17 cellular contexts compared by ENCODE assay signal in genomic region chr12:93662961-93663728, GRCh38. TPM values are rescaled to one million over a fixed set of nuclear protein-coding genes. Genes with fewer than 3 reads are reported as not detected.
DNase-seq lines count a peak whose midpoint lies in the region; ATAC-seq and TF ChIP-seq lines count a peak whose summit lies in the region.
"Had no signal": no experiment of that assay in that cellular context is flagged by ENCODE, and none has a peak within 500 bp of the region (broad histone marks: within the 10 kb centered on the region; RNA-seq: fewer than 3 reads in every experiment).

No MANE protein-coding gene starts in this region.

- no peak overlapping the region for H3K27ac ChIP-seq in SK-N-SH (ENCODE audit: low read depth in 2 of 2, low read length in 1 of 2)
- peak overlapping the region in 1 of 5 donors; percentile 16 for H3K27ac ChIP-seq in adrenal gland
- peak overlapping the region; percentile 56 for H3K27ac ChIP-seq in hepatocyte
- H3K27ac ChIP-seq: VCaP had no signal

- DNase-seq in SK-N-SH (no peak), adrenal gland (peak; percentile 41 to 82 (median 66)), hepatocyte (ENCODE audit: low spot score) (peak; percentile 60), posterior vena cava (ENCODE audit: low spot score) (no peak), NK-92 (lab: John Stamatoyannopoulos, UW; ENCODE audit: unreplicated experiment) (no peak), NCI-H524 (lab: John Stamatoyannopoulos, UW) (no peak)
- DNase-seq in activated CD4-positive, alpha-beta T cell treated with anti-CD3 and anti-CD28 coated beads, Interleukin-2, amount 10 ng/mL, durations not matched to agents 7 days and 5 days, result no peak
- DNase-seq: activated effector memory CD4-positive, alpha-beta T cell treated with Interleukin-2 at 50 U/mL for 16 hours; CD4-positive, alpha-beta T cell; cortex of kidney; mucosa of descending colon; NCI-H446; occipital lobe; trophoblast cell had no signal

- TF ChIP-seq EP300 in SK-N-SH (IDR thresholded peaks at IDR 0.05; ENCODE audit: borderline replicate concordance in 1 of 2, low read depth in 1 of 2, low read length in 1 of 2), result no peak

- H3F3A ChIP-seq in SK-N-SH (replicated peaks; ENCODE audit: insufficient read depth), result no peaks in the 10 kb centered on the region

- H3K27me3 ChIP-seq in SK-N-SH (ENCODE audit: insufficient read depth) (no peaks in the 10 kb centered on the region), adrenal gland (no peaks in the 10 kb centered on the region), hepatocyte (no peaks in the 10 kb centered on the region)

- POLR2A ChIA-PET in SK-N-SH (lab: Yijun Ruan, JAX), result no interaction called here
- POLR2A ChIA-PET in activated CD4-positive, alpha-beta T cell treated with anti-CD3 and anti-CD28 coated beads, Interleukin-2, amount 10 ng/mL, durations not matched to agents 7 days and 5 days (lab: Charles Lee), result no interaction called here

- no peak overlapping the region for H3K9ac ChIP-seq in SK-N-SH

- H3K79me2 ChIP-seq in SK-N-SH (ENCODE audit: insufficient read depth) (no peaks in the 10 kb centered on the region), hepatocyte (no peaks in the 10 kb centered on the region)

- CTCF ChIA-PET in SK-N-SH (lab: Yijun Ruan, JAX), result interaction anchor here (1.5 kb wide), 1 partner anchor 94 kb away, joined by 3 read pairs; no protein-coding TSS in a partner anchor
- CTCF ChIA-PET in activated CD4-positive, alpha-beta T cell treated with anti-CD3 and anti-CD28 coated beads, Interleukin-2, amount 10 ng/mL, durations not matched to agents 7 days and 5 days (lab: Charles Lee), result no interaction called here

- no peak overlapping the region for H2AFZ ChIP-seq in SK-N-SH (ENCODE audit: low read depth)
- no peak overlapping the region for H2AFZ ChIP-seq in hepatocyte

- no peaks in the 10 kb centered on the region for H4K20me1 ChIP-seq in SK-N-SH (ENCODE audit: insufficient read depth)
- no peaks in the 10 kb centered on the region for H4K20me1 ChIP-seq in hepatocyte (ENCODE audit: insufficient read depth, poor library complexity, severe bottlenecking)

- no peak for TF ChIP-seq POLR2A in adrenal gland (IDR thresholded peaks at IDR 0.05)

- H3K36me3 ChIP-seq in SK-N-SH (replicated peaks in 1 of 2; ENCODE audit: control insufficient read depth in 1 of 2, insufficient read depth in 2 of 2, low read length in 1 of 2), result no peaks in the 10 kb centered on the region
- H3K36me3 ChIP-seq in adrenal gland (replicated peaks in 1 of 2), result no peaks in the 10 kb centered on the region
- H3K36me3 ChIP-seq in hepatocyte (replicated peaks; ENCODE audit: insufficient read depth, low read depth), result no peaks in the 10 kb centered on the region

- H3K4me2 ChIP-seq in SK-N-SH (no peak overlapping the region), hepatocyte (no peak overlapping the region)

- no peak overlapping the region for H3K4me3 Mint-ChIP-seq in activated CD4-positive, alpha-beta T cell treated with anti-CD3 and anti-CD28 coated beads, Interleukin-2, amount 10 ng/mL, durations not matched to agents 7 days and 5 days
- H3K4me3 Mint-ChIP-seq: CD4-positive, alpha-beta T cell; stimulated activated effector memory CD8-positive, alpha-beta T cell treated with anti-CD3 and anti-CD28 coated beads, Interleukin-12 subunit alpha, Interleukin-12 subunit beta, amount 100 ng/mL, for 72 hours had no signal

- H3K9me2 ChIP-seq in SK-N-SH (no peaks in the 10 kb centered on the region), hepatocyte (replicated peaks; ENCODE audit: insufficient read depth) (no peaks in the 10 kb centered on the region)

- ATAC-seq in SK-N-SH treated with all-trans-retinoic acid at 6 μM for 48 hours, result peak; percentile 53
- ATAC-seq: mucosa of descending colon; stimulated activated effector memory CD8-positive, alpha-beta T cell treated with anti-CD3 and anti-CD28 coated beads, Interleukin-12 subunit alpha, Interleukin-12 subunit beta, amount 100 ng/mL, for 72 hours had no signal

- peaks cover 7% of the 10 kb centered on the region for H3K9me3 Mint-ChIP-seq in activated CD4-positive, alpha-beta T cell treated with anti-CD3 and anti-CD28 coated beads, Interleukin-2, amount 10 ng/mL, durations not matched to agents 7 days and 5 days
- H3K9me3 Mint-ChIP-seq: CD4-positive, alpha-beta T cell; stimulated activated effector memory CD8-positive, alpha-beta T cell treated with anti-CD3 and anti-CD28 coated beads, Interleukin-12 subunit alpha, Interleukin-12 subunit beta, amount 100 ng/mL, for 72 hours had no signal

- no peaks in the 10 kb centered on the region for H3K4me1 Mint-ChIP-seq in activated CD4-positive, alpha-beta T cell treated with anti-CD3 and anti-CD28 coated beads, Interleukin-2, amount 10 ng/mL, durations not matched to agents 7 days and 5 days
- H3K4me1 Mint-ChIP-seq: stimulated activated effector memory CD8-positive, alpha-beta T cell treated with anti-CD3 and anti-CD28 coated beads, Interleukin-12 subunit alpha, Interleukin-12 subunit beta, amount 100 ng/mL, for 72 hours had no signal

- intact Hi-C loops in adrenal gland (cut with DNase I), result no loop called here
- intact Hi-C loops in posterior vena cava (cut with DNase I), result no loop called here

- TF ChIP-seq CTCF in SK-N-SH (IDR thresholded peaks at IDR 0.05) (no peak), adrenal gland (IDR thresholded peaks at IDR 0.05) (no peak), hepatocyte (IDR thresholded peaks at IDR 0.05; ENCODE audit: poor library complexity) (no peak)

- no peak for TF ChIP-seq RAD21 in SK-N-SH (IDR thresholded peaks at IDR 0.05; ENCODE audit: low read length)

- H3K9me3 ChIP-seq in SK-N-SH (no peaks in the 10 kb centered on the region), adrenal gland (replicated peaks in 1 of 3) (no peaks in the 10 kb centered on the region), hepatocyte (ENCODE audit: low read depth) (no peaks in the 10 kb centered on the region)
- H3K9me3 ChIP-seq: mucosa of descending colon had no signal

- peaks cover 2% of the 10 kb centered on the region for H3K27me3 Mint-ChIP-seq in activated CD4-positive, alpha-beta T cell treated with anti-CD3 and anti-CD28 coated beads, Interleukin-2, amount 10 ng/mL, durations not matched to agents 7 days and 5 days
- H3K27me3 Mint-ChIP-seq: CD4-positive, alpha-beta T cell had no signal

- no peak overlapping the region for H3K27ac Mint-ChIP-seq in activated CD4-positive, alpha-beta T cell treated with anti-CD3 and anti-CD28 coated beads, Interleukin-2, amount 10 ng/mL, durations not matched to agents 7 days and 5 days
- H3K27ac Mint-ChIP-seq: CD4-positive, alpha-beta T cell; stimulated activated effector memory CD8-positive, alpha-beta T cell treated with anti-CD3 and anti-CD28 coated beads, Interleukin-12 subunit alpha, Interleukin-12 subunit beta, amount 100 ng/mL, for 72 hours had no signal

- H3K4me1 ChIP-seq in SK-N-SH (ENCODE audit: control insufficient read depth in 1 of 2, insufficient read depth in 2 of 2, low read depth in 1 of 2, low read length in 1 of 2) (no peaks in the 10 kb centered on the region), adrenal gland (replicated peaks in 1 of 2) (no peaks in the 10 kb centered on the region), hepatocyte (ENCODE audit: insufficient read depth) (no peaks in the 10 kb centered on the region)

- no peak overlapping the region for H3K4me3 ChIP-seq in SK-N-SH (ENCODE audit: low read depth in 2 of 2, low read length in 1 of 2)
- H3K4me3 ChIP-seq in adrenal gland, result no peak overlapping the region
- H3K4me3 ChIP-seq in hepatocyte, result no peak overlapping the region
- H3K4me3 ChIP-seq: mucosa of descending colon had no signal

- WGBS in SK-N-SH (ENCODE audit: low lambda C conversion rate), result 82% methylated on average over 3 of the region's 4 CpGs
- WGBS in adrenal gland, 4 donors, result 70 to 84% (median 78%) methylated on average over 4 of the region's 4 CpGs
- WGBS in hepatocyte (ENCODE audit: low lambda C conversion rate, missing lambda C conversion rate), result 88% methylated on average over 4 of the region's 4 CpGs

- H3K36me3 Mint-ChIP-seq in activated CD4-positive, alpha-beta T cell treated with anti-CD3 and anti-CD28 coated beads, Interleukin-2, amount 10 ng/mL, durations not matched to agents 7 days and 5 days (ENCODE audit: low read depth), result no peaks in the 10 kb centered on the region
- H3K36me3 Mint-ChIP-seq: stimulated activated effector memory CD8-positive, alpha-beta T cell treated with anti-CD3 and anti-CD28 coated beads, Interleukin-12 subunit alpha, Interleukin-12 subunit beta, amount 100 ng/mL, for 72 hours had no signal

TF ChIP-seq in SK-N-SH treated with all-trans-retinoic acid at 6 μM for 48 hours, 23 proteins besides CTCF, POLR2A, EP300 and RAD21 (continues in another document):
- no peak for TF ChIP-seq RARB (CRISPR knock-in tag; IDR thresholded peaks at IDR 0.05)

TF ChIP-seq in SK-N-SH, 30 proteins besides CTCF, POLR2A, EP300 and RAD21:
- no peak for TF ChIP-seq NFIC (IDR thresholded peaks at IDR 0.05; ENCODE audit: borderline replicate concordance)
TF ChIP-seq in SK-N-SH: peak in this region for 0.

RNA-seq across cellular contexts. Expression of gene CRADD, which starts 14.0 kb away (rescaled TPM):
- 13.6 and 16.7 TPM in 2 replicates for polyA plus RNA-seq in SK-N-SH (2012; rRNA removed)
- 14.4 and 17.0 TPM in 2 replicates for polyA plus RNA-seq in SK-N-SH (2012; cell fraction: cytosol; rRNA removed)
- 7.7 and 9.2 TPM in 2 replicates for polyA plus RNA-seq in SK-N-SH (2012; cell fraction: nucleus; rRNA removed)
- total RNA-seq in adrenal gland, result 10 to 100 TPM; 27.4 to 70.1 (median 40.4) TPM
- 10 to 100 TPM in 2 of 3 donors, 1 to 10 TPM in 1; 7.3 to 29.6 (median 14.6) TPM for polyA plus RNA-seq in adrenal gland
- total RNA-seq in hepatocyte, result 27.3 and 30.6 TPM in 2 replicates
- polyA plus RNA-seq in hepatocyte, result 19.5 and 20.9 TPM in 2 replicates
- total RNA-seq in posterior vena cava, result 10 to 100 TPM; 21.6 to 22.0 TPM
- 10 to 100 TPM in 1 of 2 experiments, 1 to 10 TPM in 1; 9.7 to 12.6 TPM for total RNA-seq in activated CD4-positive, alpha-beta T cell treated with anti-CD3 and anti-CD28 coated beads, Interleukin-2, amount 10 ng/mL, durations not matched to agents 7 days and 5 days

Comparison
In these comparisons a context has a peak if more than half of its experiments do, and no peak if none do; other contexts are left out.
1. DNase-seq: peak in adrenal gland (7 of 7) and hepatocyte (single experiment); none in SK-N-SH (single experiment), posterior vena cava (single experiment), NK-92 (single experiment), activated CD4-positive, alpha-beta T cell treated with anti-CD3 and anti-CD28 coated beads, Interleukin-2, amount 10 ng/mL, durations not matched to agents 7 days and 5 days (single experiment) and NCI-H524 (0 of 2).